ENCODE assay signal across 18 cellular contexts in the genomic region with DNA sequence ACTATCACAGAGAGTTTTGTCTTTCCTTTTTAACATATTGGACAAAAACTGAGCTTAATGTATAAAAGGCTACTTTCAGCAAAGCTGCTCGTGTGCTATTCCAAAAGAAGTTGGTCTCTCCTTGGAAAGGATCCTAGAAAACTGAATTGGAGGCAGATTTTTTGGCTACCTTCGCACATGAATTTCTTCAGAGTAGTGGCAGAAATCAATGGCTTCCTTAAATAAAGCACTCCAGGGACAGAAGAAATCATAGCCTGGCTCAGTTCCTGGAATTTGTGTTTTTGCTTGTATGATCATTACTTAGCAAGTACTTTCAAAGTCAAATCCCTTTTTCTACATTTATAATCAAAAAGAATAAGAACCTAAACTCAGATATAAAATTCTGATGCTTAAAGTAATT.
"Had no signal": no experiment of that assay in that cellular context is flagged by ENCODE, and none has a peak within 500 bp of the region (broad histone marks: within the 10 kb centered on the region; RNA-seq: fewer than 3 reads in every experiment).

No MANE protein-coding gene starts in this region.

- H3K9me3 ChIP-seq: esophagus squamous epithelium, sigmoid colon, thyroid gland had no signal

- H3K4me1 ChIP-seq: breast epithelium, esophagus squamous epithelium, sigmoid colon had no signal

- H3K27me3 ChIP-seq: breast epithelium, esophagus squamous epithelium, sigmoid colon, thyroid gland had no signal

- H3K27ac ChIP-seq: breast epithelium, esophagus squamous epithelium, sigmoid colon, thyroid gland had no signal

- H3K36me3 ChIP-seq: breast epithelium, esophagus squamous epithelium, sigmoid colon, thyroid gland had no signal

- DNase-seq: activated B cell treated with CpG ODN at 0.5 μM for 24 hours; activated CD4-positive, alpha-beta T cell treated with anti-CD3 and anti-CD28 coated beads for 4 hours; activated CD8-positive, alpha-beta T cell treated with anti-CD3 and anti-CD28 coated beads for 36 hours; activated effector memory CD4-positive, alpha-beta T cell treated with Interleukin-2 at 50 U/mL for 16 hours; activated naive CD4-positive, alpha-beta T cell treated with anti-CD3 and anti-CD28 coated beads, Interleukin-2, amount 10 ng/mL, durations not matched to agents 7 days and 5 days; activated naive CD8-positive, alpha-beta T cell treated with anti-CD3 and anti-CD28 coated beads, Interleukin-2, amount 50 U/mL, for 24 hours; activated T-cell treated with anti-CD3 and anti-CD28 coated beads, Interleukin-2, amount 50 U/mL, for 4 hours; effector CD8-positive, alpha-beta T cell; esophagus squamous epithelium; left cardiac atrium; naive thymus-derived CD4-positive, alpha-beta T cell; sigmoid colon; stimulated activated naive B cell treated with anti-CD40 and anti-IgM and Interleukin-4, amounts not matched to agents 10 μg/mL and 1 μg/mL and 100 μg/mL, for 72 hours; T-helper 1 cell; T-helper 9 cell; thyroid gland had no signal

- ATAC-seq: activated CD8-positive, alpha-beta T cell treated with anti-CD3 and anti-CD28 coated beads for 36 hours; activated naive CD8-positive, alpha-beta T cell treated with anti-CD3 and anti-CD28 coated beads, Interleukin-2, amount 50 U/mL, for 24 hours; activated T-cell treated with anti-CD3 and anti-CD28 coated beads, Interleukin-2, amount 50 U/mL, for 4 hours; naive thymus-derived CD4-positive, alpha-beta T cell; stimulated activated naive B cell treated with anti-CD40 and anti-IgM and Interleukin-4, amounts not matched to agents 10 μg/mL and 1 μg/mL and 100 μg/mL, for 72 hours had no signal

- H3K4me3 ChIP-seq: breast epithelium, esophagus squamous epithelium, lung, sigmoid colon, thyroid gland had no signal
